Comparison of ENCODE assay signal across 12 cellular contexts in genomic region chr2:130157354-130157753, GRCh38. TPM values are rescaled to one million over a fixed set of nuclear protein-coding genes. Genes with fewer than 3 reads are reported as not detected.
DNase-seq lines count a peak whose midpoint lies in the region; ATAC-seq and TF ChIP-seq lines count a peak whose summit lies in the region.
"Not testable (repeated sequence)": the region's sequence is repeated elsewhere in the genome, so short reads cannot be mapped to it uniquely, and the experiment has no call there.
"Had no signal": no experiment of that assay in that cellular context is flagged by ENCODE, and none has a peak within 500 bp of the region (broad histone marks: within the 10 kb centered on the region; RNA-seq: fewer than 3 reads in every experiment).

No MANE protein-coding gene starts in this region.

- not testable (repeated sequence) for H3K4me3 ChIP-seq in GM12865 (ENCODE audit: low read depth, low read length); OCI-LY7 (ENCODE audit: low read depth, low read length, poor library complexity, severe bottlenecking)

- H3K27me3 Mint-ChIP-seq in chondrocyte (ENCODE audit: low read depth); stimulated activated memory B cell treated with anti-CD40 and anti-IgM and Interleukin-4, amounts not matched to agents 10 μg/mL and 1 μg/mL and 100 μg/mL, for 72 hours: not testable (repeated sequence)

- not testable (repeated sequence) for H4K20me1 ChIP-seq in OCI-LY7 (ENCODE audit: insufficient read depth, low read length)

- peaks cover 15% of the 10 kb centered on the region for H3K4me1 ChIP-seq in OCI-LY7 (ENCODE audit: insufficient read depth, low read length, poor library complexity, severe bottlenecking)

- not testable (repeated sequence) for BruUV-seq in OCI-LY7 (replicated peaks; lab: Mats Ljungman, UMichigan)

- H3K9me2 ChIP-seq in OCI-LY7 (ENCODE audit: insufficient read depth, low read length): not testable (repeated sequence)

- CTCF ChIA-PET in OCI-LY7 (lab: Charles Lee; ENCODE audit: unreplicated experiment): not testable (repeated sequence)

- not testable (repeated sequence) for H3K79me2 ChIP-seq in OCI-LY7 (ENCODE audit: insufficient read depth, low read depth, low read length)

- DNase-seq in GM12865 (ENCODE audit: low read depth) (peak; percentile 54), OCI-LY7 (ENCODE audit: low spot score) (peak; percentile 5), chondrocyte (ENCODE audit: low spot score) (peak; percentile 67)

- H2AFZ ChIP-seq in OCI-LY7 (ENCODE audit: low read length): not testable (repeated sequence)

- H3K4me3 Mint-ChIP-seq in chondrocyte (ENCODE audit: unreplicated experiment): not testable (repeated sequence)
- H3K4me3 Mint-ChIP-seq in stimulated activated memory B cell treated with anti-CD40 and anti-IgM and Interleukin-4, amounts not matched to agents 10 μg/mL and 1 μg/mL and 100 μg/mL, for 72 hours: peak overlapping the region; percentile 41

- peak; percentile 29 for ATAC-seq in GM19324 (IDR thresholded peaks at IDR 0.05; ENCODE audit: low FRiP score, unreplicated experiment)
- ATAC-seq in GM21723 (IDR thresholded peaks at IDR 0.05; ENCODE audit: unreplicated experiment): peak; percentile 39
- peak; percentile 30 for ATAC-seq in HG02981 (IDR thresholded peaks at IDR 0.05; ENCODE audit: unreplicated experiment)
- ATAC-seq in HG03460 (IDR thresholded peaks at IDR 0.05; ENCODE audit: unreplicated experiment): peak; percentile 33
- peak; percentile 77 for ATAC-seq in stimulated activated memory B cell treated with anti-CD40 and anti-IgM and Interleukin-4, amounts not matched to agents 10 μg/mL and 1 μg/mL and 100 μg/mL, for 72 hours

- not testable (repeated sequence) for TF ChIP-seq CTCF in GM12865 (IDR thresholded peaks at IDR 0.05; ENCODE audit: insufficient read depth, low read depth, low read length, missing control alignments); OCI-LY7 (conservative IDR thresholded peaks at IDR 0.05; ENCODE audit: low read length); chondrocyte (IDR thresholded peaks at IDR 0.05)

- intact Hi-C loops in OCI-LY7 (cut with micrococcal nuclease; ENCODE audit: unreplicated experiment): loop anchor here (2.0 kb wide), 1 partner anchor 175 kb away; no protein-coding TSS in a partner anchor

- POLR2A ChIA-PET in OCI-LY7 (lab: Charles Lee): interaction anchor here (0.6 to 1.0 kb wide), 2 partner anchors 82 to 184 kb away, joined by 3 read pairs; no protein-coding TSS in a partner anchor

- peak overlapping the region; percentile 35 for H3K27ac ChIP-seq in OCI-LY7 (ENCODE audit: low read depth, low read length, poor library complexity, severe bottlenecking)

- not testable (repeated sequence) for H3K4me1 Mint-ChIP-seq in chondrocyte (ENCODE audit: low read depth)
- H3K4me1 Mint-ChIP-seq in stimulated activated memory B cell treated with anti-CD40 and anti-IgM and Interleukin-4, amounts not matched to agents 10 μg/mL and 1 μg/mL and 100 μg/mL, for 72 hours: peaks cover 42% of the 10 kb centered on the region

- not testable (repeated sequence) for H3K36me3 Mint-ChIP-seq in chondrocyte (ENCODE audit: low read depth)
- peaks cover 42% of the 10 kb centered on the region for H3K36me3 Mint-ChIP-seq in stimulated activated memory B cell treated with anti-CD40 and anti-IgM and Interleukin-4, amounts not matched to agents 10 μg/mL and 1 μg/mL and 100 μg/mL, for 72 hours

- not testable (repeated sequence) for H3K9me3 ChIP-seq in OCI-LY7 (ENCODE audit: low read length)

- not testable (repeated sequence) for H3K4me2 ChIP-seq in OCI-LY7 (ENCODE audit: low read length)

- H3K27ac Mint-ChIP-seq in chondrocyte (ENCODE audit: unreplicated experiment): not testable (repeated sequence)
- H3K27ac Mint-ChIP-seq in stimulated activated memory B cell treated with anti-CD40 and anti-IgM and Interleukin-4, amounts not matched to agents 10 μg/mL and 1 μg/mL and 100 μg/mL, for 72 hours: peak overlapping the region; percentile 93

- H3K9me3 Mint-ChIP-seq in chondrocyte (ENCODE audit: low read depth); stimulated activated memory B cell treated with anti-CD40 and anti-IgM and Interleukin-4, amounts not matched to agents 10 μg/mL and 1 μg/mL and 100 μg/mL, for 72 hours: not testable (repeated sequence)

- H3K36me3 ChIP-seq in OCI-LY7 (ENCODE audit: insufficient read depth, low read length): peaks cover 34% of the 10 kb centered on the region

RNA-seq across cellular contexts. Expression of gene CCDC74B, which starts 12.4 kb away (rescaled TPM):
- 2.4 and 2.6 TPM in 2 replicates for total RNA-seq in OCI-LY7 (2014; rRNA removed; shearing (Covaris generic))
- total RNA-seq in OCI-LY7 (2022) (2.6 and 4.2 TPM in 2 replicates), chondrocyte (1.0 to 3.0 TPM (median 1.2 TPM) in 3 replicates)

RNA-seq across cellular contexts. Expression of gene SMPD4, which starts 24.0 kb away (rescaled TPM):
- total RNA-seq in OCI-LY7 (2014; rRNA removed; shearing (Covaris generic)): 52.0 and 61.9 TPM in 2 replicates
- total RNA-seq in OCI-LY7 (2022): 93.8 and 95.1 TPM in 2 replicates
- 50.7 to 67.1 TPM (median 58.3 TPM) in 3 replicates for total RNA-seq in chondrocyte

RNA-seq across cellular contexts. Expression of gene MZT2B, which starts 24.7 kb away (rescaled TPM):
- total RNA-seq in OCI-LY7 (2014; rRNA removed; shearing (Covaris generic)): 591 and 617 TPM in 2 replicates
- 474 and 494 TPM in 2 replicates for total RNA-seq in OCI-LY7 (2022)
- 255 to 269 TPM (median 260 TPM) in 3 replicates for total RNA-seq in chondrocyte

RNA-seq across cellular contexts. Expression of gene POTEF, which starts 28.3 kb away (rescaled TPM):
- not detected in 2 replicates for total RNA-seq in OCI-LY7 (2014; rRNA removed; shearing (Covaris generic))
- total RNA-seq in OCI-LY7 (2022) (not detected in 2 replicates), chondrocyte (8.4 TPM in 2 of 3 replicates, not detected in the other)
- total RNA-seq: activated T-helper 2 cell treated with anti-CD3 and anti-CD28 coated beads, Interferon-gamma antibody, Interleukin-2, Interleukin-4, amounts not matched to agents 10 μg/mL and 5 μg/mL and 100 μg/mL, durations not matched to agents 14 hours and 24 hours and 36 hours; gastrocnemius medialis; renal cortical epithelial cell; temporal lobe had no signal

RNA-seq across cellular contexts. Expression of gene TUBA3E, which starts 40.9 kb away (rescaled TPM):
- total RNA-seq in OCI-LY7 (2014; rRNA removed; shearing (Covaris generic)): not detected in 2 replicates
- total RNA-seq in OCI-LY7 (2022) (not detected in 2 replicates), chondrocyte (not detected in 3 replicates)
- total RNA-seq: activated T-helper 2 cell treated with anti-CD3 and anti-CD28 coated beads, Interferon-gamma antibody, Interleukin-2, Interleukin-4, amounts not matched to agents 10 μg/mL and 5 μg/mL and 100 μg/mL, durations not matched to agents 14 hours and 24 hours and 36 hours; gastrocnemius medialis; renal cortical epithelial cell; temporal lobe had no signal

Comparison
In these comparisons a context has a peak if more than half of its experiments do, and no peak if none do; other contexts are left out.
1. DNase-seq: peak in every context shown above with its lines; median percentile 67 in chondrocyte; 54 in GM12865; 5 in OCI-LY7.